Comparison of ENCODE assay signal across 8 cellular contexts in the genomic region with DNA sequence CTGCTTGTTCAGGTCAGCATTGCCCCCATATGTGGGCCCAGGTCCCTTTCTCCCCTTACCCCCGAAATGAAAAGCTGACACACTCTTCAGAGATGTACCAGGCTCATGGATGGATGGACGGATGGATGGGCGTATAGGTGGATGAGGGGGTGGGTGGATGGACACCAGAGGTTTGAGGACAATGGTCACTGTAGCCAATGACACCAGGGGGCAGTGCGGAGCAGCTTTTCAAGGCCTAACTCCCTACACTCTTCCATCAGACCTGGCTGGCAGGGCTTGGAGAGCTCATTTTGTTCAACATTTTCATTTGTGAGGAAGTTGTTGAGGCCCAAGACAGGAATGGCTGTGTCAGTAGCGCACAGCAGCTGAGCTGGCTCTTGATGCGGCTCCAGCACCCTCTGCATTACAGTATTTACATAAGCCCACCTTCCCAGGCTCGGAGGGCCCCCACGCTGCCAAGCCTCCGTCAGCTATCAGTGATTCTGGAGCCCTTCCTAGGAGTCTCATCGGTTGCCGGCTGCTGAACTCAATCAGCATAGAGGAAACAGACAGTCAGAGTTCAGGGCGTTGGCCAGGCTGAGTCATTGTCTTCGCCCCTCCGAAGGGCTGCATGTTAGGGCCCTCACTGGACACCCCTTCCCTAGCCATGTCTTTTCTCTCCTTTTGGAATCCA. TPM values are rescaled to one million over a fixed set of nuclear protein-coding genes. Genes with fewer than 3 reads are reported as not detected.
DNase-seq lines count a peak whose midpoint lies in the region; ATAC-seq and TF ChIP-seq lines count a peak whose summit lies in the region.

No MANE protein-coding gene starts in this region.

- H4K12ac ChIP-seq in trophoblast cell (ENCODE audit: low read depth, low read length) = no peak overlapping the region

- DNase-seq in G401 (ENCODE audit: low spot score) (peak; percentile 47), Right ventricle myocardium inferior (ENCODE audit: missing footprints) (peak; percentile 81), trophoblast cell (peak; percentile 78 to 89), epidermal melanocyte (ENCODE audit: insufficient read length, low spot score) (no peak)
- DNase-seq in activated naive CD4-positive, alpha-beta T cell treated with Interleukin-2 at 50 U/mL for 16 hours = peak; percentile 31

- H3F3A ChIP-seq in OCI-LY1 (ENCODE audit: insufficient read depth, low read length) = no peaks in the 10 kb centered on the region

- H3K23ac ChIP-seq in trophoblast cell (ENCODE audit: low read length) = no peak overlapping the region

- H3K9ac ChIP-seq in OCI-LY1 (ENCODE audit: low read length) (no peak overlapping the region), trophoblast cell (ENCODE audit: low read length) (no peak overlapping the region)

- no peak overlapping the region for H2BK5ac ChIP-seq in trophoblast cell (ENCODE audit: low read depth, low read length, poor library complexity)

- no peaks in the 10 kb centered on the region for H4K20me1 ChIP-seq in OCI-LY1 (ENCODE audit: insufficient read depth, low read length)

- H4K91ac ChIP-seq in trophoblast cell (ENCODE audit: low read depth, low read length) = no peak overlapping the region

- ATAC-seq in HG03139 (IDR thresholded peaks at IDR 0.05; ENCODE audit: unreplicated experiment) = peak; percentile 54
- peak; percentile 75 for ATAC-seq in Right ventricle myocardium inferior
- ATAC-seq in GM21367 (IDR thresholded peaks at IDR 0.05; ENCODE audit: unreplicated experiment) = no peak

- no peak overlapping the region for H2AFZ ChIP-seq in OCI-LY1 (ENCODE audit: low read length)
- H2AFZ ChIP-seq in trophoblast cell (ENCODE audit: insufficient read depth, low read length, poor library complexity) = no peak overlapping the region

- no CpG with 5 or more reads among the region's 14 CpGs for WGBS in trophoblast cell (ENCODE audit: extremely low coverage, insufficient coverage, insufficient read length)

- H3K18ac ChIP-seq in trophoblast cell (ENCODE audit: low read length) = no peak overlapping the region

- H2BK120ac ChIP-seq in trophoblast cell (ENCODE audit: insufficient read depth, low read length, poor library complexity) = no peak overlapping the region

- no peaks in the 10 kb centered on the region for H3K9me3 ChIP-seq in OCI-LY1 (ENCODE audit: low read length)
- peaks cover 5% of the 10 kb centered on the region for H3K9me3 ChIP-seq in trophoblast cell (ENCODE audit: insufficient read depth, low read depth, low read length)

- H2AK5ac ChIP-seq in trophoblast cell (ENCODE audit: low read length) = no peak overlapping the region

- in situ Hi-C loops in G401 (cut with HindIII; ENCODE audit: low sequenced_read_pairs) = no loop called here

- no peaks in the 10 kb centered on the region for H3K36me3 ChIP-seq in OCI-LY1 (ENCODE audit: insufficient read depth, low read length)
- H3K36me3 ChIP-seq in trophoblast cell (ENCODE audit: control insufficient read depth in 1 of 2, insufficient read depth in 2 of 2, low read length in 2 of 2) = no peaks in the 10 kb centered on the region

- no peak overlapping the region for H3K4me2 ChIP-seq in OCI-LY1 (ENCODE audit: low read length)
- no peak overlapping the region for H3K4me2 ChIP-seq in trophoblast cell (ENCODE audit: low read length)

- H3K79me2 ChIP-seq in OCI-LY1 (ENCODE audit: insufficient read depth, low read length) = no peaks in the 10 kb centered on the region
- H3K79me2 ChIP-seq in trophoblast cell (ENCODE audit: control insufficient read depth, insufficient read depth, low read length, poor library complexity) = no peaks in the 10 kb centered on the region

- H3K4me3 ChIP-seq in OCI-LY1 (ENCODE audit: low read depth, low read length, poor library complexity, severe bottlenecking) (no peak overlapping the region), trophoblast cell (ENCODE audit: low read depth, low read length) (no peak overlapping the region)

- no peaks in the 10 kb centered on the region for H3K27me3 ChIP-seq in OCI-LY1 (ENCODE audit: insufficient read depth, low read length)
- H3K27me3 ChIP-seq in trophoblast cell (ENCODE audit: insufficient read depth, low read length) = no peaks in the 10 kb centered on the region

- H3K4me1 ChIP-seq in OCI-LY1 (ENCODE audit: insufficient read depth, low read length, severe bottlenecking) = no peaks in the 10 kb centered on the region
- peaks cover 2 to 11% of the 10 kb centered on the region in 2 experiments for H3K4me1 ChIP-seq in trophoblast cell (ENCODE audit: control insufficient read depth in 1 of 2, insufficient read depth in 2 of 2, low read length in 2 of 2)

- H3K27ac ChIP-seq in OCI-LY1 (ENCODE audit: low read depth, low read length, poor library complexity, severe bottlenecking) (no peak overlapping the region), trophoblast cell (ENCODE audit: low read depth, low read length) (no peak overlapping the region)

- intact Hi-C loops in Right ventricle myocardium inferior (cut with DNase I) = loop anchor here (1.0 to 5.0 kb wide), 2 partner anchors 36 to 122 kb away; no protein-coding TSS in a partner anchor

- H3K79me1 ChIP-seq in trophoblast cell (ENCODE audit: low read length) = peaks cover 2% of the 10 kb centered on the region

- no peak overlapping the region for H2BK12ac ChIP-seq in trophoblast cell (ENCODE audit: low read length)

- no peak overlapping the region for H3K4ac ChIP-seq in trophoblast cell (ENCODE audit: low read depth, low read length)

- no peak overlapping the region for H3K14ac ChIP-seq in trophoblast cell (ENCODE audit: low read length)

- H4K8ac ChIP-seq in trophoblast cell (ENCODE audit: low read depth, low read length) = no peak overlapping the region

- peak; percentile 45; the same call in 1 of the 2 replicates for TF ChIP-seq CTCF in OCI-LY1 (IDR thresholded peaks at IDR 0.05; ENCODE audit: low read length)

- no peaks in the 10 kb centered on the region for H3K9me2 ChIP-seq in OCI-LY1 (ENCODE audit: low read depth, low read length)

RNA-seq across cellular contexts. Expression of a gene that starts 11.6 kb away (rescaled TPM):
- not detected in 2 replicates for total RNA-seq in G401 (2014; rRNA removed; shearing (Covaris generic))
- total RNA-seq in Right ventricle myocardium inferior = 0.24 TPM
- polyA plus RNA-seq in trophoblast cell (2013) = 0.04 and 0.08 TPM in 2 replicates

RNA-seq across cellular contexts. Expression of a gene that starts 46.1 kb away (rescaled TPM):
- total RNA-seq in G401 (2014; rRNA removed; shearing (Covaris generic)) = not detected in 2 replicates
- total RNA-seq in Right ventricle myocardium inferior = 12.8 TPM
- 1.8 and 2.0 TPM in 2 replicates for polyA plus RNA-seq in trophoblast cell (2013)

RNA-seq across cellular contexts. Expression of a gene that starts 57.4 kb away (rescaled TPM):
- total RNA-seq in G401 (2014; rRNA removed; shearing (Covaris generic)) = not detected in 2 replicates
- not detected for total RNA-seq in Right ventricle myocardium inferior
- polyA plus RNA-seq in trophoblast cell (2013) = not detected in 2 replicates

RNA-seq across cellular contexts. Expression of a gene that starts 58.5 kb away (rescaled TPM):
- total RNA-seq in G401 (2014; rRNA removed; shearing (Covaris generic)) = 52.9 and 58.9 TPM in 2 replicates
- 1.4 TPM for total RNA-seq in Right ventricle myocardium inferior
- 26.3 and 28.5 TPM in 2 replicates for polyA plus RNA-seq in trophoblast cell (2013)

Comparison
In these comparisons a context has a peak if more than half of its experiments do, and no peak if none do; other contexts are left out.
1. RNA of a gene that starts 46.1 kb away (total RNA-seq): 12.8 TPM in Right ventricle myocardium inferior (single experiment); not detected in G401; every median in the first group is over 10 times any median in the second.